20 cellular contexts compared by ENCODE assay signal in genomic region chr12:107512391-107512790, GRCh38.
DNase-seq lines count a peak whose midpoint lies in the region; ATAC-seq and TF ChIP-seq lines count a peak whose summit lies in the region.
"Had no signal": no experiment of that assay in that cellular context is flagged by ENCODE, and none has a peak within 500 bp of the region (broad histone marks: within the 10 kb centered on the region; RNA-seq: fewer than 3 reads in every experiment).

No MANE protein-coding gene starts in this region.

- no peaks in the 10 kb centered on the region for H3K9me3 ChIP-seq in MG63
- H3K9me3 ChIP-seq in gastroesophageal sphincter: no peaks in the 10 kb centered on the region
- H3K9me3 ChIP-seq: vagina had no signal

- 24 to 83% methylated on average over 2 to 3 of the region's 3 CpGs for WGBS in gastroesophageal sphincter (ENCODE audit: low coverage in 1 of 2), 2 donors

- no peaks in the 10 kb centered on the region for H3K36me3 ChIP-seq in MG63
- no peaks in the 10 kb centered on the region for H3K36me3 ChIP-seq in gastroesophageal sphincter
- H3K36me3 ChIP-seq: brain microvascular endothelial cell, vagina had no signal

- TF ChIP-seq POLR2A in gastroesophageal sphincter (IDR thresholded peaks at IDR 0.05): no peak

- no peak for TF ChIP-seq CTCF in epithelial cell of esophagus (IDR thresholded peaks at IDR 0.05; ENCODE audit: insufficient read depth, low read depth, low read length, missing control alignments)
- TF ChIP-seq CTCF in gastroesophageal sphincter (IDR thresholded peaks at IDR 0.05): no peak

- H3K27me3 ChIP-seq in MG63 (no peaks in the 10 kb centered on the region), gastroesophageal sphincter (peaks cover 11% of the 10 kb centered on the region)
- H3K27me3 ChIP-seq: brain microvascular endothelial cell, vagina had no signal

- H3K4me3 ChIP-seq in MG63 (no peak overlapping the region), epithelial cell of esophagus (ENCODE audit: low read length) (no peak overlapping the region), gastroesophageal sphincter (no peak overlapping the region)
- H3K4me3 ChIP-seq: vagina had no signal

- ATAC-seq in left lobe of liver: peak; percentile 84
- ATAC-seq in gastroesophageal sphincter: no peak
- ATAC-seq: natural killer cell treated with Interleukin-12 subunit alpha and Interleukin-12 subunit beta and Interleukin-15 and Interleukin-18, amount 100 ng/mL, for 72 hours; Panc1; stimulated activated naive B cell treated with anti-CD40 and anti-IgM and Interleukin-4, amounts not matched to agents 10 μg/mL and 1 μg/mL and 100 μg/mL, for 72 hours had no signal

- H3K4me1 ChIP-seq in gastroesophageal sphincter: no peaks in the 10 kb centered on the region
- H3K4me1 ChIP-seq: vagina had no signal

- DNase-seq in AG20443 (ENCODE audit: low spot score) (peak; percentile 30), MG63 (peak; percentile 67), epithelial cell of esophagus (ENCODE audit: low read depth) (peak; percentile 16), left lobe of liver (ENCODE audit: low spot score) (no peak), HT-29 (ENCODE audit: low spot score) (no peak), AML-193 (lab: John Stamatoyannopoulos, UW) (no peak)
- DNase-seq: activated CD4-positive, alpha-beta T cell treated with anti-CD3 and anti-CD28 coated beads, Interleukin-2, amount 50 U/mL, for 48 hours; activated CD4-positive, CD25-positive, alpha-beta regulatory T cell; activated CD8-positive, alpha-beta memory T cell treated with anti-CD3 and anti-CD28 coated beads, Interleukin-2, amount 50 U/mL, for 48 hours; brain microvascular endothelial cell; CD4-positive, alpha-beta memory T cell; cortex of kidney; MM.1S; NCI-H1436; stimulated activated CD4-positive, alpha-beta T cell treated with anti-CD3 and anti-CD28 coated beads, Interleukin-4, amount 100 ng/mL, for 24 hours; stimulated activated naive B cell treated with anti-CD40 and anti-IgM and Interleukin-4, amounts not matched to agents 10 μg/mL and 1 μg/mL and 100 μg/mL, for 72 hours had no signal

- H3K27ac ChIP-seq in gastroesophageal sphincter: no peak overlapping the region
- H3K27ac ChIP-seq: brain microvascular endothelial cell, vagina had no signal

- no peak for TF ChIP-seq EP300 in gastroesophageal sphincter (IDR thresholded peaks at IDR 0.05)

Comparison
In these comparisons a context has a peak if more than half of its experiments do, and no peak if none do; other contexts are left out.
1. DNase-seq: peak in AG20443 (single experiment), MG63 (single experiment) and epithelial cell of esophagus (single experiment); none in left lobe of liver (single experiment), HT-29 (single experiment) and AML-193 (0 of 2).